In genomic region chr22:20530368-20531153, GRCh38 we compare ENCODE assay signal across 8 cellular contexts. TPM values are rescaled to one million over a fixed set of nuclear protein-coding genes. Genes with fewer than 3 reads are reported as not detected.
DNase-seq lines count a peak whose midpoint lies in the region; ATAC-seq, FAIRE-seq and TF ChIP-seq lines count a peak whose summit lies in the region.

No MANE protein-coding gene starts in this region.

- FAIRE-seq in frontal cortex (lab: Jason Lieb, UNC): no peak

- H3K36me3 ChIP-seq in gastroesophageal sphincter (peaks cover 0 to 22% of the 10 kb centered on the region in 2 donors), skeletal muscle tissue (ENCODE audit: control insufficient read depth in 3 of 3, insufficient read depth in 3 of 3, low read length in 3 of 3) (peaks cover 8 to 20% (median 12%) of the 10 kb centered on the region in 3 donors)

- no peaks in the 10 kb centered on the region for H3K9me3 ChIP-seq in gastroesophageal sphincter
- no peaks in the 10 kb centered on the region for H3K9me3 ChIP-seq in skeletal muscle tissue (ENCODE audit: control insufficient read depth in 3 of 3, low read length in 3 of 3)

- no peak for TF ChIP-seq POLR2A in gastroesophageal sphincter (IDR thresholded peaks at IDR 0.05)

- no peak for ATAC-seq in gastroesophageal sphincter

- peak overlapping the region; percentile 44 to 87 (median 72) for H3K27ac ChIP-seq in gastroesophageal sphincter
- H3K27ac ChIP-seq in skeletal muscle tissue (ENCODE audit: low read depth, low read length): peak overlapping the region; percentile 78

- H3K4me1 ChIP-seq in gastroesophageal sphincter: peaks cover 4 to 82% (median 45%) of the 10 kb centered on the region in 3 donors
- peaks cover 40 to 46% (median 42%) of the 10 kb centered on the region in 3 donors for H3K4me1 ChIP-seq in skeletal muscle tissue (ENCODE audit: control insufficient read depth in 3 of 3, insufficient read depth in 3 of 3, low read length in 3 of 3)

- TF ChIP-seq EP300 in gastroesophageal sphincter (IDR thresholded peaks at IDR 0.05): no peak

- H3K9ac ChIP-seq in skeletal muscle tissue (ENCODE audit: low read depth in 1 of 3, low read length in 3 of 3): peak overlapping the region; percentile 63 to 82 (median 77)

- 59 to 73% methylated on average over 4 to 8 of the region's 15 CpGs for WGBS in gastroesophageal sphincter (ENCODE audit: low coverage in 1 of 2), 2 donors

- H3K4me3 ChIP-seq in gastroesophageal sphincter (no peak overlapping the region), skeletal muscle tissue (ENCODE audit: low read length in 3 of 3) (peak overlapping the region in 1 of 3 donors; percentile 3)

- DNase-seq in ELR (ENCODE audit: low read depth) (peak; percentile 97), T1000 (lab: John Stamatoyannopoulos, UW) (peak; percentile 78), NCI-H510A treated with DMSO at 0.1 percent for 48 hours (lab: John Stamatoyannopoulos, UW) (no peak), frontal cortex (ENCODE audit: low spot score in 2 of 2) (no peak), DMS79 (lab: John Stamatoyannopoulos, UW) (no peak), T-helper 9 cell (no peak)

- H3K27me3 ChIP-seq in gastroesophageal sphincter (no peaks in the 10 kb centered on the region), skeletal muscle tissue (ENCODE audit: control insufficient read depth in 3 of 3, insufficient read depth in 3 of 3, low read length in 3 of 3) (no peaks in the 10 kb centered on the region)

- TF ChIP-seq CTCF in gastroesophageal sphincter (IDR thresholded peaks at IDR 0.05): no peak

RNA-seq across cellular contexts. Expression of gene MED15, which starts 23.2 kb away (rescaled TPM):
- 10 to 100 TPM; 30.6 to 62.3 (median 54.3) TPM for total RNA-seq in gastroesophageal sphincter
- 16.7 TPM for total RNA-seq in skeletal muscle tissue
- 13.0 TPM for total RNA-seq in frontal cortex

RNA-seq across cellular contexts. Expression of gene KLHL22, which starts 35.0 kb away (rescaled TPM):
- 10 to 100 TPM; 25.0 to 44.5 (median 33.9) TPM for total RNA-seq in gastroesophageal sphincter
- 35.5 TPM for total RNA-seq in skeletal muscle tissue
- 46.9 TPM for total RNA-seq in frontal cortex

Comparison
In these comparisons a context has a peak if more than half of its experiments do, and no peak if none do; other contexts are left out.
1. DNase-seq: peak in ELR (single experiment) and T1000 (single experiment); none in NCI-H510A treated with DMSO at 0.1 percent for 48 hours (single experiment), frontal cortex (0 of 2), DMS79 (single experiment) and T-helper 9 cell (single experiment).